ENCODE assay signal across 18 cellular contexts in the genomic region with DNA sequence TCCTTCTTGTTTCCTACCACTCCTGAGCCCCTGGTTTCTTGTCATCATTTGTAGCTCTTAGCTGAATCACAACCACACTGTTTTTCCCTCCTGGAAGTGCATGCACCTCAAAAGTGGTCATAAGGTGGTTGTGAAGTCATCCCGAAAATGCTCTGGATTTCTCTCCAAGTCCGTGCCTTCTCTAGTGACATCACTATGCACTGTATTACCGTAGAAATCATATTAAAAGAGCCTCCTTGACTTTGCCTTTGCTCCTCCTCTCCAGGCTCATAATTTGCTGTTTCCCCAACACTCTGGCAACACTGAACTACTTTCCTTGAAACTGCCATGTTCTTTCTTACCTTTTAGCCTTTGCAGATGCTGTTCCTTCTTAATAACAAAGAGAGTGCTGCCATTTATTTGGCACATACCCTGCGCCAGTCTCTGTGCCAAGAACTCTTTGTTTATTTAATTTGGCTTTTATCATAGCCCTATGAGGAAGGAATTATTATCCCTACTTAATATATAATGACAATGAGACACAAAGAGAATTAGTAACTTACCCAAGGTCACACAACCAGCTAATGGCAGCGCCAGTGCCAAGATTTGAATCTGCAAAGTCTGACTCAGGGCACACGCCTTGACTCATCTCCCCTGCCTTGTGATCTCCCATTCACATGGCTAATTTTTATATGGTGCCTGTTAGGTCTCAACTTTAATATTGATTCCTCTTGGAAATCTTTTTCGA.
DNase-seq lines count a peak whose midpoint lies in the region; ATAC-seq and TF ChIP-seq lines count a peak whose summit lies in the region.
"Had no signal": no experiment of that assay in that cellular context is flagged by ENCODE, and none has a peak within 500 bp of the region (broad histone marks: within the 10 kb centered on the region; RNA-seq: fewer than 3 reads in every experiment).

No MANE protein-coding gene starts in this region.

- H3K4me3 ChIP-seq in GM23338 (no peak overlapping the region), epithelial cell of esophagus (ENCODE audit: low read length) (no peak overlapping the region)

- H3K27me3 Mint-ChIP-seq in GM23338 (ENCODE audit: insufficient read depth, low read depth, poor library complexity): no peaks in the 10 kb centered on the region
- H3K27me3 Mint-ChIP-seq in activated T-helper 2 cell treated with anti-CD3 and anti-CD28 coated beads, Interferon-gamma antibody, Interleukin-2, Interleukin-4, amounts not matched to agents 10 μg/mL and 5 μg/mL and 100 μg/mL, durations not matched to agents 14 hours and 24 hours and 36 hours (ENCODE audit: low read depth): peaks cover 1% of the 10 kb centered on the region

- H3K4me2 ChIP-seq in GM23338: no peak overlapping the region

- no peaks in the 10 kb centered on the region for H3K9me3 Mint-ChIP-seq in GM23338
- no peaks in the 10 kb centered on the region for H3K9me3 Mint-ChIP-seq in activated T-helper 2 cell treated with anti-CD3 and anti-CD28 coated beads, Interferon-gamma antibody, Interleukin-2, Interleukin-4, amounts not matched to agents 10 μg/mL and 5 μg/mL and 100 μg/mL, durations not matched to agents 14 hours and 24 hours and 36 hours
- no peaks in the 10 kb centered on the region for H3K9me3 Mint-ChIP-seq in stimulated activated effector memory CD8-positive, alpha-beta T cell treated with anti-CD3 and anti-CD28 coated beads, Interleukin-12 subunit alpha, Interleukin-12 subunit beta, amount 100 ng/mL, for 72 hours
- H3K9me3 Mint-ChIP-seq: H9 had no signal

- no peaks in the 10 kb centered on the region; the same call in 1 of the 2 replicates for H3K4me1 ChIP-seq in GM23338 (ENCODE audit: insufficient read depth)

- no peaks in the 10 kb centered on the region for H4K20me1 ChIP-seq in GM23338 (replicated peaks; ENCODE audit: insufficient read depth)

- DNase-seq in GM23338 (ENCODE audit: low spot score): no peak
- peak; percentile 51 for DNase-seq in RKO (ENCODE audit: low spot score)
- peak; percentile 87 for DNase-seq in epithelial cell of esophagus (ENCODE audit: low read depth)
- peak; percentile 73 for DNase-seq in mucosa of gallbladder (ENCODE audit: low spot score)
- no peak for DNase-seq in activated T-helper 2 cell treated with anti-CD3 and anti-CD28 coated beads, Interferon-gamma antibody, Interleukin-2, Interleukin-4, amounts not matched to agents 10 μg/mL and 5 μg/mL and 100 μg/mL, durations not matched to agents 14 hours and 24 hours and 36 hours (ENCODE audit: low spot score)
- no peak for DNase-seq in stimulated activated effector memory CD8-positive, alpha-beta T cell treated with anti-CD3 and anti-CD28 coated beads, Interleukin-12 subunit alpha, Interleukin-12 subunit beta, amount 100 ng/mL, for 72 hours (ENCODE audit: low spot score in 2 of 2)
- no peak for DNase-seq in foreskin melanocyte
- DNase-seq: ACHN, C1 segment of cervical spinal cord, H9, IMR-90, NCI-H1092 treated with DMSO at 0.1 percent for 48 hours, NCI-H2081, NCI-H446 treated with DMSO at 0.1 percent for 48 hours, NCI-H69, SHP77 treated with DMSO at 0.1 percent for 48 hours had no signal

- H3K4me3 Mint-ChIP-seq in GM23338: no peak overlapping the region
- no peak overlapping the region for H3K4me3 Mint-ChIP-seq in activated T-helper 2 cell treated with anti-CD3 and anti-CD28 coated beads, Interferon-gamma antibody, Interleukin-2, Interleukin-4, amounts not matched to agents 10 μg/mL and 5 μg/mL and 100 μg/mL, durations not matched to agents 14 hours and 24 hours and 36 hours (ENCODE audit: low read depth)
- H3K4me3 Mint-ChIP-seq in stimulated activated effector memory CD8-positive, alpha-beta T cell treated with anti-CD3 and anti-CD28 coated beads, Interleukin-12 subunit alpha, Interleukin-12 subunit beta, amount 100 ng/mL, for 72 hours: no peak overlapping the region
- H3K4me3 Mint-ChIP-seq: H9 had no signal

- H3K9me2 ChIP-seq in GM23338 (ENCODE audit: insufficient read depth): peaks cover 11% of the 10 kb centered on the region

- TF ChIP-seq CTCF in GM23338 (conservative IDR thresholded peaks at IDR 0.05; ENCODE audit: low read depth in 2 of 2) (no peak), epithelial cell of esophagus (IDR thresholded peaks at IDR 0.05; ENCODE audit: insufficient read depth, low read depth, low read length, missing control alignments) (no peak)

- H3K79me2 ChIP-seq in GM23338 (replicated peaks; ENCODE audit: insufficient read depth): no peaks in the 10 kb centered on the region

- no peak overlapping the region for H3K27ac Mint-ChIP-seq in GM23338
- H3K27ac Mint-ChIP-seq in activated T-helper 2 cell treated with anti-CD3 and anti-CD28 coated beads, Interferon-gamma antibody, Interleukin-2, Interleukin-4, amounts not matched to agents 10 μg/mL and 5 μg/mL and 100 μg/mL, durations not matched to agents 14 hours and 24 hours and 36 hours: no peak overlapping the region
- H3K27ac Mint-ChIP-seq in stimulated activated effector memory CD8-positive, alpha-beta T cell treated with anti-CD3 and anti-CD28 coated beads, Interleukin-12 subunit alpha, Interleukin-12 subunit beta, amount 100 ng/mL, for 72 hours: no peak overlapping the region
- H3K27ac Mint-ChIP-seq: H9 had no signal

- H2AFZ ChIP-seq in GM23338: peak overlapping the region; percentile 66; the same call in 1 of the 2 replicates

- ATAC-seq in GM23338: no peak
- no peak for ATAC-seq in stimulated activated effector memory CD8-positive, alpha-beta T cell treated with anti-CD3 and anti-CD28 coated beads, Interleukin-12 subunit alpha, Interleukin-12 subunit beta, amount 100 ng/mL, for 72 hours
- ATAC-seq: SK-N-SH treated with all-trans-retinoic acid at 6 μM for 48 hours had no signal

- no peaks in the 10 kb centered on the region for H3K27me3 ChIP-seq in GM23338 (ENCODE audit: insufficient read depth)

- intact Hi-C loops in activated T-helper 2 cell treated with anti-CD3 and anti-CD28 coated beads, Interferon-gamma antibody, Interleukin-2, Interleukin-4, amounts not matched to agents 10 μg/mL and 5 μg/mL and 100 μg/mL, durations not matched to agents 14 hours and 24 hours and 36 hours (cut with micrococcal nuclease): no loop called here

- no peaks in the 10 kb centered on the region for H3F3A ChIP-seq in GM23338 (replicated peaks; ENCODE audit: low read depth)

- no peaks in the 10 kb centered on the region for H3K36me3 ChIP-seq in GM23338 (ENCODE audit: insufficient read depth)

- H3K4me1 Mint-ChIP-seq in GM23338: peaks cover 4% of the 10 kb centered on the region; the same call in 2 of the 3 replicates
- H3K4me1 Mint-ChIP-seq in activated T-helper 2 cell treated with anti-CD3 and anti-CD28 coated beads, Interferon-gamma antibody, Interleukin-2, Interleukin-4, amounts not matched to agents 10 μg/mL and 5 μg/mL and 100 μg/mL, durations not matched to agents 14 hours and 24 hours and 36 hours (ENCODE audit: low read depth): no peaks in the 10 kb centered on the region
- no peaks in the 10 kb centered on the region for H3K4me1 Mint-ChIP-seq in stimulated activated effector memory CD8-positive, alpha-beta T cell treated with anti-CD3 and anti-CD28 coated beads, Interleukin-12 subunit alpha, Interleukin-12 subunit beta, amount 100 ng/mL, for 72 hours

- H3K27ac ChIP-seq in GM23338 (ENCODE audit: low read depth): no peak overlapping the region
- H3K27ac ChIP-seq: HL-60 had no signal

- H3K36me3 Mint-ChIP-seq in GM23338 (ENCODE audit: low read depth): no peaks in the 10 kb centered on the region
- no peaks in the 10 kb centered on the region for H3K36me3 Mint-ChIP-seq in activated T-helper 2 cell treated with anti-CD3 and anti-CD28 coated beads, Interferon-gamma antibody, Interleukin-2, Interleukin-4, amounts not matched to agents 10 μg/mL and 5 μg/mL and 100 μg/mL, durations not matched to agents 14 hours and 24 hours and 36 hours (ENCODE audit: low read depth)
- no peaks in the 10 kb centered on the region for H3K36me3 Mint-ChIP-seq in stimulated activated effector memory CD8-positive, alpha-beta T cell treated with anti-CD3 and anti-CD28 coated beads, Interleukin-12 subunit alpha, Interleukin-12 subunit beta, amount 100 ng/mL, for 72 hours

TF ChIP-seq in GM23338, 12 proteins besides CTCF, POLR2A, EP300 and RAD21 (continues in another document):
- TF ChIP-seq STAT1 (IDR thresholded peaks at IDR 0.05; ENCODE audit: unreplicated experiment) (no peak), JUNB (IDR thresholded peaks at IDR 0.05; ENCODE audit: unreplicated experiment) (no peak), EZH2phosphoT487 (IDR thresholded peaks at IDR 0.05; ENCODE audit: unreplicated experiment) (no peak), CREB1 (CRISPR knock-in tag; IDR thresholded peaks at IDR 0.05; ENCODE audit: low read depth) (no peak), EZH2 (IDR thresholded peaks at IDR 0.05; ENCODE audit: low read depth, unreplicated experiment) (no peak)

Comparison
In these comparisons a context has a peak if more than half of its experiments do, and no peak if none do; other contexts are left out.
1. DNase-seq: peak in RKO (single experiment), epithelial cell of esophagus (single experiment) and mucosa of gallbladder (single experiment); none in GM23338 (single experiment), activated T-helper 2 cell treated with anti-CD3 and anti-CD28 coated beads, Interferon-gamma antibody, Interleukin-2, Interleukin-4, amounts not matched to agents 10 μg/mL and 5 μg/mL and 100 μg/mL, durations not matched to agents 14 hours and 24 hours and 36 hours (single experiment), stimulated activated effector memory CD8-positive, alpha-beta T cell treated with anti-CD3 and anti-CD28 coated beads, Interleukin-12 subunit alpha, Interleukin-12 subunit beta, amount 100 ng/mL, for 72 hours (0 of 2) and foreskin melanocyte (single experiment).